2 cellular contexts compared by ENCODE assay signal in the genomic region with DNA sequence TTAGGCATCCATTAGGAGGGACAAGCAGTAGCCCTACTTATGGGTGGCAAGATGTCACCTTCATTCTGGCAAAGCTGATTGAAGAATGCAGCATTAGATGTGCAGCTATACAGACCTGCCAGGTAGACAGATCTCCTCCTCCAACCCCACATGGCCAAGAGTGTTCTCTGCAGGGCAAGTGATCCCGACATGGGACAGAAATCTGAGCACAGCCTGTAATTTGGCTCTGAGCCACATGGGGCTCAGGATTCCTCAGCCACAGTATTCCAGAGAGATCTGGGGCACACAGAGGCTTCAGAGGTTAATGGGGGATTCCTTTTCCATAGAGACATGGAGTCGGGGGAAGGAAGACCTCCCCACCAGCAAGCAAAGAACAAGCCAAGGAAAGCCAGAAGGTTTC.
TF ChIP-seq lines count a peak whose summit lies in the region.

No MANE protein-coding gene starts in this region.

TF ChIP-seq in GM23338, 12 proteins besides CTCF, POLR2A, EP300 and RAD21 (continued from another document):
- TF ChIP-seq REST (IDR thresholded peaks at IDR 0.05; ENCODE audit: unreplicated experiment) (no peak), ZNF462 (CRISPR knock-in tag; IDR thresholded peaks at IDR 0.05) (no peak)
TF ChIP-seq in GM23338: peak in this region for 0.

TF ChIP-seq in WTC11, 78 proteins besides CTCF, POLR2A, EP300 and RAD21 (continued from another document):
- TF ChIP-seq ZNF281 (CRISPR knock-in tag; IDR thresholded peaks at IDR 0.05) (no peak), IRF2 (CRISPR knock-in tag; IDR thresholded peaks at IDR 0.05; ENCODE audit: borderline replicate concordance, low read depth) (no peak), NFE2L1 (CRISPR knock-in tag; IDR thresholded peaks at IDR 0.05) (no peak), OVOL2 (CRISPR knock-in tag; IDR thresholded peaks at IDR 0.05; ENCODE audit: borderline replicate concordance) (no peak), JAZF1 (CRISPR knock-in tag; IDR thresholded peaks at IDR 0.05) (no peak), CREB1 (CRISPR knock-in tag; IDR thresholded peaks at IDR 0.05) (no peak), USF2 (CRISPR knock-in tag; IDR thresholded peaks at IDR 0.05) (no peak), SMAD4 (CRISPR knock-in tag; IDR thresholded peaks at IDR 0.05) (no peak), JUN (CRISPR knock-in tag; IDR thresholded peaks at IDR 0.05) (no peak), ZNF232 (CRISPR knock-in tag; IDR thresholded peaks at IDR 0.05) (no peak), FOXP1 (CRISPR knock-in tag; IDR thresholded peaks at IDR 0.05; ENCODE audit: borderline replicate concordance) (no peak), ERG (CRISPR knock-in tag; IDR thresholded peaks at IDR 0.05) (no peak)
- TF ChIP-seq, protein P1, sequence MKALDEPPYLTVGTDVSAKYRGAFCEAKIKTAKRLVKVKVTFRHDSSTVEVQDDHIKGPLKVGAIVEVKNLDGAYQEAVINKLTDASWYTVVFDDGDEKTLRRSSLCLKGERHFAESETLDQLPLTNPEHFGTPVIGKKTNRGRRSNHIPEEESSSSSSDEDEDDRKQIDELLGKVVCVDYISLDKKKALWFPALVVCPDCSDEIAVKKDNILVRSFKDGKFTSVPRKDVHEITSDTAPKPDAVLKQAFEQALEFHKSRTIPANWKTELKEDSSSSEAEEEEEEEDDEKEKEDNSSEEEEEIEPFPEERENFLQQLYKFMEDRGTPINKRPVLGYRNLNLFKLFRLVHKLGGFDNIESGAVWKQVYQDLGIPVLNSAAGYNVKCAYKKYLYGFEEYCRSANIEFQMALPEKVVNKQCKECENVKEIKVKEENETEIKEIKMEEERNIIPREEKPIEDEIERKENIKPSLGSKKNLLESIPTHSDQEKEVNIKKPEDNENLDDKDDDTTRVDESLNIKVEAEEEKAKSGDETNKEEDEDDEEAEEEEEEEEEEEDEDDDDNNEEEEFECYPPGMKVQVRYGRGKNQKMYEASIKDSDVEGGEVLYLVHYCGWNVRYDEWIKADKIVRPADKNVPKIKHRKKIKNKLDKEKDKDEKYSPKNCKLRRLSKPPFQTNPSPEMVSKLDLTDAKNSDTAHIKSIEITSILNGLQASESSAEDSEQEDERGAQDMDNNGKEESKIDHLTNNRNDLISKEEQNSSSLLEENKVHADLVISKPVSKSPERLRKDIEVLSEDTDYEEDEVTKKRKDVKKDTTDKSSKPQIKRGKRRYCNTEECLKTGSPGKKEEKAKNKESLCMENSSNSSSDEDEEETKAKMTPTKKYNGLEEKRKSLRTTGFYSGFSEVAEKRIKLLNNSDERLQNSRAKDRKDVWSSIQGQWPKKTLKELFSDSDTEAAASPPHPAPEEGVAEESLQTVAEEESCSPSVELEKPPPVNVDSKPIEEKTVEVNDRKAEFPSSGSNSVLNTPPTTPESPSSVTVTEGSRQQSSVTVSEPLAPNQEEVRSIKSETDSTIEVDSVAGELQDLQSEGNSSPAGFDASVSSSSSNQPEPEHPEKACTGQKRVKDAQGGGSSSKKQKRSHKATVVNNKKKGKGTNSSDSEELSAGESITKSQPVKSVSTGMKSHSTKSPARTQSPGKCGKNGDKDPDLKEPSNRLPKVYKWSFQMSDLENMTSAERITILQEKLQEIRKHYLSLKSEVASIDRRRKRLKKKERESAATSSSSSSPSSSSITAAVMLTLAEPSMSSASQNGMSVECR (CRISPR knock-in tag; IDR thresholded peaks at IDR 0.05; ENCODE audit: borderline replicate concordance), result no peak
- TF ChIP-seq, protein P2, sequence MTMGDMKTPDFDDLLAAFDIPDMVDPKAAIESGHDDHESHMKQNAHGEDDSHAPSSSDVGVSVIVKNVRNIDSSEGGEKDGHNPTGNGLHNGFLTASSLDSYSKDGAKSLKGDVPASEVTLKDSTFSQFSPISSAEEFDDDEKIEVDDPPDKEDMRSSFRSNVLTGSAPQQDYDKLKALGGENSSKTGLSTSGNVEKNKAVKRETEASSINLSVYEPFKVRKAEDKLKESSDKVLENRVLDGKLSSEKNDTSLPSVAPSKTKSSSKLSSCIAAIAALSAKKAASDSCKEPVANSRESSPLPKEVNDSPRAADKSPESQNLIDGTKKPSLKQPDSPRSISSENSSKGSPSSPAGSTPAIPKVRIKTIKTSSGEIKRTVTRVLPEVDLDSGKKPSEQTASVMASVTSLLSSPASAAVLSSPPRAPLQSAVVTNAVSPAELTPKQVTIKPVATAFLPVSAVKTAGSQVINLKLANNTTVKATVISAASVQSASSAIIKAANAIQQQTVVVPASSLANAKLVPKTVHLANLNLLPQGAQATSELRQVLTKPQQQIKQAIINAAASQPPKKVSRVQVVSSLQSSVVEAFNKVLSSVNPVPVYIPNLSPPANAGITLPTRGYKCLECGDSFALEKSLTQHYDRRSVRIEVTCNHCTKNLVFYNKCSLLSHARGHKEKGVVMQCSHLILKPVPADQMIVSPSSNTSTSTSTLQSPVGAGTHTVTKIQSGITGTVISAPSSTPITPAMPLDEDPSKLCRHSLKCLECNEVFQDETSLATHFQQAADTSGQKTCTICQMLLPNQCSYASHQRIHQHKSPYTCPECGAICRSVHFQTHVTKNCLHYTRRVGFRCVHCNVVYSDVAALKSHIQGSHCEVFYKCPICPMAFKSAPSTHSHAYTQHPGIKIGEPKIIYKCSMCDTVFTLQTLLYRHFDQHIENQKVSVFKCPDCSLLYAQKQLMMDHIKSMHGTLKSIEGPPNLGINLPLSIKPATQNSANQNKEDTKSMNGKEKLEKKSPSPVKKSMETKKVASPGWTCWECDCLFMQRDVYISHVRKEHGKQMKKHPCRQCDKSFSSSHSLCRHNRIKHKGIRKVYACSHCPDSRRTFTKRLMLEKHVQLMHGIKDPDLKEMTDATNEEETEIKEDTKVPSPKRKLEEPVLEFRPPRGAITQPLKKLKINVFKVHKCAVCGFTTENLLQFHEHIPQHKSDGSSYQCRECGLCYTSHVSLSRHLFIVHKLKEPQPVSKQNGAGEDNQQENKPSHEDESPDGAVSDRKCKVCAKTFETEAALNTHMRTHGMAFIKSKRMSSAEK (CRISPR knock-in tag; IDR thresholded peaks at IDR 0.05; ENCODE audit: borderline replicate concordance), result no peak
